ENCODE assay signal across 1 cellular context in the genomic region with DNA sequence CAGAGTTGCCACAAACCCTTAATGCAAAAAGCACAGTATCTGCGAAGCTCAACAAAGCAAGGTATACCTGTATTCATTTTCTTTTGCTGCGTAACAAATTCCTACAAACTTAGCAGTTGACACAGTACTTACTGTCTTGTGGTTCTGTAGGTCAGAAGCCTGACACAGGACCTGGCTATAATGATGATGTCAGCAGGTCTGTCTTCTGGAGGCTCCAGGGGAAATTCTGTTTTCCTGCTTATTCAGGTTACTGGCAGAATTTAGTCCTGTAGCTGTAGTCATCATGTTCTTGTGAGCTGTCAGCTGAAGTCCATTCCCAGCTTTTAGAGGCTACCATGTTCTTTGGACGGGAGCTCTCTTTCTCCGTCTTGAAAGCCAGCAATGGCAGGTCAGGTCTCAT.
TF ChIP-seq lines count a peak whose summit lies in the region.

No MANE protein-coding gene starts in this region.

TF ChIP-seq in WTC11, 78 proteins besides CTCF, POLR2A, EP300 and RAD21 (continued from another document):
- TF ChIP-seq, protein P1, sequence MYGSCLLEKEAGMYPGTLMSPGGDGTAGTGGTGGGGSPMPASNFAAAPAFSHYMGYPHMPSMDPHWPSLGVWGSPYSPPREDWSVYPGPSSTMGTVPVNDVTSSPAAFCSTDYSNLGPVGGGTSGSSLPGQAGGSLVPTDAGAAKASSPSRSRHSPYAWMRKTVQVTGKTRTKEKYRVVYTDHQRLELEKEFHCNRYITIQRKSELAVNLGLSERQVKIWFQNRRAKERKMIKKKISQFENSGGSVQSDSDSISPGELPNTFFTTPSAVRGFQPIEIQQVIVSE (CRISPR knock-in tag; IDR thresholded peaks at IDR 0.05; ENCODE audit: borderline replicate concordance): no peak
- TF ChIP-seq, protein P2, sequence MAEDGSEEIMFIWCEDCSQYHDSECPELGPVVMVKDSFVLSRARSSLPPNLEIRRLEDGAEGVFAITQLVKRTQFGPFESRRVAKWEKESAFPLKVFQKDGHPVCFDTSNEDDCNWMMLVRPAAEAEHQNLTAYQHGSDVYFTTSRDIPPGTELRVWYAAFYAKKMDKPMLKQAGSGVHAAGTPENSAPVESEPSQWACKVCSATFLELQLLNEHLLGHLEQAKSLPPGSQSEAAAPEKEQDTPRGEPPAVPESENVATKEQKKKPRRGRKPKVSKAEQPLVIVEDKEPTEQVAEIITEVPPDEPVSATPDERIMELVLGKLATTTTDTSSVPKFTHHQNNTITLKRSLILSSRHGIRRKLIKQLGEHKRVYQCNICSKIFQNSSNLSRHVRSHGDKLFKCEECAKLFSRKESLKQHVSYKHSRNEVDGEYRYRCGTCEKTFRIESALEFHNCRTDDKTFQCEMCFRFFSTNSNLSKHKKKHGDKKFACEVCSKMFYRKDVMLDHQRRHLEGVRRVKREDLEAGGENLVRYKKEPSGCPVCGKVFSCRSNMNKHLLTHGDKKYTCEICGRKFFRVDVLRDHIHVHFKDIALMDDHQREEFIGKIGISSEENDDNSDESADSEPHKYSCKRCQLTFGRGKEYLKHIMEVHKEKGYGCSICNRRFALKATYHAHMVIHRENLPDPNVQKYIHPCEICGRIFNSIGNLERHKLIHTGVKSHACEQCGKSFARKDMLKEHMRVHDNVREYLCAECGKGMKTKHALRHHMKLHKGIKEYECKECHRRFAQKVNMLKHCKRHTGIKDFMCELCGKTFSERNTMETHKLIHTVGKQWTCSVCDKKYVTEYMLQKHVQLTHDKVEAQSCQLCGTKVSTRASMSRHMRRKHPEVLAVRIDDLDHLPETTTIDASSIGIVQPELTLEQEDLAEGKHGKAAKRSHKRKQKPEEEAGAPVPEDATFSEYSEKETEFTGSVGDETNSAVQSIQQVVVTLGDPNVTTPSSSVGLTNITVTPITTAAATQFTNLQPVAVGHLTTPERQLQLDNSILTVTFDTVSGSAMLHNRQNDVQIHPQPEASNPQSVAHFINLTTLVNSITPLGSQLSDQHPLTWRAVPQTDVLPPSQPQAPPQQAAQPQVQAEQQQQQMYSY (CRISPR knock-in tag; IDR thresholded peaks at IDR 0.05): 0 out of 2 replicates have a peak, but pooled peaks have one; percentile 39
